ENCODE assay signal across 8 cellular contexts in genomic region chr1:232805269-232806070, GRCh38. TPM values are rescaled to one million over a fixed set of nuclear protein-coding genes. Genes with fewer than 3 reads are reported as not detected.
DNase-seq lines count a peak whose midpoint lies in the region; ATAC-seq and TF ChIP-seq lines count a peak whose summit lies in the region.

A gene with protein sequence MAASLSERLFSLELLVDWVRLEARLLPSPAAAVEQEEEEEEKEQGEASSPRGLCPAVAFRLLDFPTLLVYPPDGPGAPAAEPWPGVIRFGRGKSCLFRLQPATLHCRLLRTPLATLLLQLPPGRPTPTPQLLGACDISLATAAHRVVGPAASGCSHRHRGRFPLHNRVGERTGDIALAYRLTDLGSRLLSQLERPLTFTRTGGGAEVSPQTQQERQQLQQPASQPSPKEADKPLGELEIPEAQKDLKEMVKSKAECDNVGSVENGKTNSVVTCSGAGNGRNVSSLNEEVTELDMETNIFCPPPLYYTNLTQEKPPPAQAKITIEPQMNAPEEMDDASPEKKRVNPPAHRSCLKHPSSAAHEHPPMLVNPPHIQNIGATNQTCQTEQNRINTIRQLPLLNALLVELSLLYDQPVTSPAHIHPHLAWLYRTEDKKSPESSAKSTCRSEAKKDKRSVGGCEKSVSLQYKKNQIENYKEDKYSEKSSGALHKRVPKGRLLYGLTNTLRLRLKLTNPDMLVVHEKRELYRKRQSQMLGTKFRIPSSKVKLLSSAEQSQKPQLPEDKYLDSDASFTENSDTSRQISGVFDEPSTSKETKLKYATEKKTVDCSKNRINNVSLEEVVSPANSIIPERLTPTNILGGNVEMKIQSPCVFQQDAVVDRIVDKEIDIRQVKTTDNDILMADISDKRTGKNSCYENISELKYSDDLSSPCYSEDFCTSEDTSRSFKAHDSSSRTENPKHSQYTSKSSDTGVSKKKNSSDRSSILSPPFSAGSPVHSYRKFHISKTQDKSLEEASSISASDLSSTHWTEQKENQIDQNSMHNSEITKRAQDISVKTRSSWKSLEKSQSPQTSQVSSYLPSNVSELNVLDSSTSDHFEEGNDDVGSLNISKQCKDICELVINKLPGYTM (plus strand): TSS chr1:232805416. CDS start chr1:232805450, 34 bp downstream.

- H3K4me1 Mint-ChIP-seq in CD8-positive, alpha-beta T cell (ENCODE audit: low read depth), result peaks cover 17% of the 10 kb centered on the region

- peak in 1 of 2 donors; percentile 44 for TF ChIP-seq POLR2A in heart left ventricle (IDR thresholded peaks at IDR 0.05)

- peak within 1 kb of the TSS; percentile 72 for H3K4me3 ChIP-seq in CD8-positive, alpha-beta T cell (ENCODE audit: low read depth, low read length)
- H3K4me3 ChIP-seq in HUES64 (ENCODE audit: low read length), result peak within 1 kb of the TSS; percentile 69
- H3K4me3 ChIP-seq in adipocyte (ENCODE audit: low read length), result peak within 1 kb of the TSS; percentile 86
- peak within 1 kb of the TSS; percentile 50 to 93 (median 74) for H3K4me3 ChIP-seq in heart left ventricle
- peak within 1 kb of the TSS; percentile 62 to 73 for H3K4me3 ChIP-seq in tibial artery

- no peak for TF ChIP-seq CTCF in CD8-positive, alpha-beta T cell (IDR thresholded peaks at IDR 0.05)
- TF ChIP-seq CTCF in heart left ventricle (IDR thresholded peaks at IDR 0.05), result no peak
- TF ChIP-seq CTCF in tibial artery (IDR thresholded peaks at IDR 0.05), result no peak

- no peaks in the 10 kb centered on the region for H3K36me3 ChIP-seq in CD8-positive, alpha-beta T cell (ENCODE audit: insufficient read depth, low read length)
- no peaks in the 10 kb centered on the region for H3K36me3 ChIP-seq in HUES64 (ENCODE audit: insufficient read depth, low read length)
- H3K36me3 ChIP-seq in adipocyte (ENCODE audit: control insufficient read depth, insufficient read depth, low read length, severe bottlenecking), result no peaks in the 10 kb centered on the region
- H3K36me3 ChIP-seq in heart left ventricle, result no peaks in the 10 kb centered on the region
- H3K36me3 ChIP-seq in tibial artery, result no peaks in the 10 kb centered on the region

- WGBS in HUES64, result 1% methylated on average over 74 of the region's 74 CpGs
- WGBS in heart left ventricle, 4 donors, result 1 to 5% (median 2%) methylated on average over 18 to 74 of the region's 74 CpGs

- peaks cover 4% of the 10 kb centered on the region for H3K36me3 Mint-ChIP-seq in CD8-positive, alpha-beta T cell

- peak; percentile 72 for ATAC-seq in CD8-positive, alpha-beta T cell
- ATAC-seq in GM19467 (IDR thresholded peaks at IDR 0.05; ENCODE audit: unreplicated experiment) (peak; percentile 84), heart left ventricle (peak; percentile 85 to 92 (median 86))

- peak; percentile 48 to 85 (median 63) for DNase-seq in CD8-positive, alpha-beta T cell
- DNase-seq in SW480 (ENCODE audit: low spot score) (peak; percentile 40), adipocyte (ENCODE audit: low read depth) (peak; percentile 80), heart left ventricle (peak; percentile 78 to 90 (median 88)), posterior cingulate gyrus (peak; percentile 39 to 96 (median 73)), tibial artery (peak; percentile 50 to 75)

- H3K4me3 Mint-ChIP-seq in CD8-positive, alpha-beta T cell, result peak within 1 kb of the TSS; percentile 82

- H3K27ac ChIP-seq in CD8-positive, alpha-beta T cell (ENCODE audit: low read depth, low read length), result peak within 1 kb of the TSS; percentile 49
- H3K27ac ChIP-seq in HUES64 (ENCODE audit: low read depth, low read length) (peak within 1 kb of the TSS; percentile 76), heart left ventricle (peak within 1 kb of the TSS; percentile 86 to 96 (median 92)), tibial artery (peak within 1 kb of the TSS; percentile 64 to 65)

- intact Hi-C loops in CD8-positive, alpha-beta T cell (cut with DNase I, micrococcal nuclease), result loop anchor here (2.0 to 5.0 kb wide), 3 partner anchors 145 to 175 kb away; partner anchors contain the start of genes NTPCR (in 2 of the 2) and SIPA1L2 (in 1 of the 2)
- intact Hi-C loops in heart left ventricle (cut with DNase I) (loop anchor here in 9 of 10 donors (5.0 to 10.0 kb wide), 7 partner anchors 139 to 437 kb away; partner anchors contain the start of genes SIPA1L2 (in 5 of the 9) and NTPCR (in 4 of the 9)), posterior cingulate gyrus (cut with DNase I) (loop anchor here (10.0 kb wide), 1 partner anchor 149 kb away; the partner anchor contains the start of gene NTPCR), tibial artery (cut with DNase I; ENCODE audit: low total_unique reads) (no loop called here)

- H3K9me3 ChIP-seq in CD8-positive, alpha-beta T cell (ENCODE audit: low read length), result peaks cover 7% of the 10 kb centered on the region
- H3K9me3 ChIP-seq in HUES64 (ENCODE audit: insufficient read depth, low read depth, low read length), result no peaks in the 10 kb centered on the region
- no peaks in the 10 kb centered on the region for H3K9me3 ChIP-seq in adipocyte (ENCODE audit: control insufficient read depth, low read length)
- H3K9me3 ChIP-seq in heart left ventricle, result peaks cover 0 to 18% (median 0%) of the 10 kb centered on the region in 12 donors
- no peaks in the 10 kb centered on the region for H3K9me3 ChIP-seq in tibial artery

- CTCF ChIA-PET in CD8-positive, alpha-beta T cell (lab: Charles Lee), result interaction anchor here (0.9 kb wide), 1 partner anchor 12 kb away, joined by 3 read pairs; no protein-coding TSS in a partner anchor

- H3K4me1 ChIP-seq in CD8-positive, alpha-beta T cell (ENCODE audit: insufficient read depth, low read length), result peaks cover 8% of the 10 kb centered on the region
- peaks cover 7% of the 10 kb centered on the region for H3K4me1 ChIP-seq in HUES64 (ENCODE audit: insufficient read depth, low read length)
- peaks cover 12% of the 10 kb centered on the region for H3K4me1 ChIP-seq in adipocyte (ENCODE audit: control insufficient read depth, insufficient read depth, low read length)
- peaks cover 2 to 61% (median 25%) of the 10 kb centered on the region in 12 donors for H3K4me1 ChIP-seq in heart left ventricle
- peaks cover 0 to 14% (median 9%) of the 10 kb centered on the region in 4 donors for H3K4me1 ChIP-seq in tibial artery

- POLR2A ChIA-PET in CD8-positive, alpha-beta T cell (lab: Charles Lee), result interaction anchor here (0.8 kb wide), 1 partner anchor 118 kb away, joined by 5 read pairs; no protein-coding TSS in a partner anchor

- H3K27me3 ChIP-seq in CD8-positive, alpha-beta T cell (ENCODE audit: insufficient read depth, low read length), result no peaks in the 10 kb centered on the region
- H3K27me3 ChIP-seq in HUES64 (ENCODE audit: insufficient read depth, low read length), result no peaks in the 10 kb centered on the region
- no peaks in the 10 kb centered on the region for H3K27me3 ChIP-seq in adipocyte (replicated peaks; ENCODE audit: control insufficient read depth, insufficient read depth, low read length)
- no peaks in the 10 kb centered on the region for H3K27me3 ChIP-seq in heart left ventricle
- H3K27me3 ChIP-seq in tibial artery, result no peaks in the 10 kb centered on the region

- H3K9ac ChIP-seq in HUES64 (ENCODE audit: low read depth, low read length) (peak within 1 kb of the TSS; percentile 87), adipocyte (ENCODE audit: low read length) (peak within 1 kb of the TSS; percentile 89)

- peaks cover 19% of the 10 kb centered on the region for H3K9me3 Mint-ChIP-seq in CD8-positive, alpha-beta T cell

- H3K27ac Mint-ChIP-seq in CD8-positive, alpha-beta T cell, result peak within 1 kb of the TSS; percentile 73

- H3K27me3 Mint-ChIP-seq in CD8-positive, alpha-beta T cell (ENCODE audit: low read depth), result no peaks in the 10 kb centered on the region

RNA-seq across cellular contexts. Expression of the gene that starts here (rescaled TPM):
- under 1 TPM; 0.89 to 0.98 TPM for total RNA-seq in CD8-positive, alpha-beta T cell
- 3.5 TPM for polyA plus RNA-seq in HUES64 (2013, experiment 1 of 2)
- polyA plus RNA-seq in HUES64 (2013, experiment 2 of 2), result 4.5 TPM
- 1 to 10 TPM; 2.4 to 4.9 (median 3.6) TPM for total RNA-seq in heart left ventricle
- polyA plus RNA-seq in heart left ventricle, result 1 to 10 TPM; 1.5 to 1.6 TPM

Comparison
In these comparisons a context has a peak if more than half of its experiments do, and no peak if none do; other contexts are left out.
1. Peak in every context shown above with its lines: DNase-seq, ATAC-seq, H3K4me3 ChIP-seq and H3K27ac ChIP-seq.
2. Peak in DNase-seq, ATAC-seq, H3K4me3 ChIP-seq and H3K27ac ChIP-seq in CD8-positive, alpha-beta T cell; RNA of the gene not detected or under 1 TPM.